Comparison of ENCODE assay signal across 18 cellular contexts in genomic region chr7:38757946-38758345, GRCh38.
A peak's percentile ranks its signal among the peaks of the same experiment; 100 is the strongest.
DNase-seq lines count a peak whose midpoint lies in the region; ATAC-seq, FAIRE-seq and TF ChIP-seq lines count a peak whose summit lies in the region.
"Had no signal": no experiment of that assay in that cellular context is flagged by ENCODE, and none has a peak within 500 bp of the region (broad histone marks: within the 10 kb centered on the region; RNA-seq: fewer than 3 reads in every experiment).

No MANE protein-coding gene starts in this region.

- no peak for ATAC-seq in HG03097 (IDR thresholded peaks at IDR 0.05; ENCODE audit: low FRiP score, unreplicated experiment)
- ATAC-seq: HepG2 had no signal

- no peaks in the 10 kb centered on the region for H4K20me1 ChIP-seq in endothelial cell of umbilical vein (replicated peaks; ENCODE audit: control insufficient read depth, extremely low read depth, insufficient read depth, low read length)

- no TSS peak for BruUV-seq in endothelial cell of umbilical vein (replicated peaks; lab: Mats Ljungman, UMichigan)

- no peak overlapping the region for H3K4me2 ChIP-seq in endothelial cell of umbilical vein (ENCODE audit: insufficient read depth, low read length)

- intact Hi-C loops in endothelial cell of umbilical vein (cut with micrococcal nuclease) = no loop called here

- FAIRE-seq in endothelial cell of umbilical vein (lab: Jason Lieb, UNC) = peak; percentile 31
- FAIRE-seq: A204.1, HepG2 had no signal

- dilution Hi-C loops in endothelial cell of umbilical vein (cut with MboI; ENCODE audit: extremely low pct_ligation_motif_present, low sequenced_read_pairs) = no loop called here

- no peaks in the 10 kb centered on the region for H3K9me3 ChIP-seq in endothelial cell of umbilical vein (replicated peaks; ENCODE audit: control insufficient read depth, insufficient read depth, low read length)
- H3K9me3 ChIP-seq: BE2C had no signal

- no peak overlapping the region for H3K9ac ChIP-seq in endothelial cell of umbilical vein (replicated peaks; ENCODE audit: extremely low read depth, insufficient read depth, low read length)

- TF ChIP-seq POLR2A in endothelial cell of umbilical vein (IDR thresholded peaks at IDR 0.05; ENCODE audit: low read depth, low read length) = no peak

- H3K27me3 ChIP-seq in endothelial cell of umbilical vein (ENCODE audit: control insufficient read depth in 2 of 2, insufficient read depth in 2 of 2, low read length in 2 of 2) = no peaks in the 10 kb centered on the region
- H3K27me3 ChIP-seq: BE2C had no signal

- no peaks in the 10 kb centered on the region for H3K79me2 ChIP-seq in endothelial cell of umbilical vein (ENCODE audit: control insufficient read depth, insufficient read depth, low read length)

- no peak overlapping the region for H3K27ac ChIP-seq in endothelial cell of umbilical vein (ENCODE audit: insufficient read depth, low read depth, low read length)

- H3K9me1 ChIP-seq in endothelial cell of umbilical vein (replicated peaks; ENCODE audit: control insufficient read depth, extremely low read depth, insufficient read depth, low read length) = no peaks in the 10 kb centered on the region

- no peak overlapping the region for H2AFZ ChIP-seq in endothelial cell of umbilical vein (ENCODE audit: low read depth, low read length)

- no peak overlapping the region for H3K4me3 ChIP-seq in endothelial cell of umbilical vein (replicated peaks in 1 of 3; ENCODE audit: insufficient read depth in 1 of 3, low read depth in 1 of 3, low read length in 3 of 3)

- H3K36me3 ChIP-seq in endothelial cell of umbilical vein (ENCODE audit: control insufficient read depth in 2 of 2, extremely low read depth in 1 of 2, insufficient read depth in 2 of 2, low read length in 2 of 2) = peaks cover 4% of the 10 kb centered on the region in 2 experiments
- H3K36me3 ChIP-seq: BE2C had no signal

- POLR2A ChIA-PET in endothelial cell of umbilical vein (lab: Charles Lee) = no interaction called here

- DNase-seq in NCI-H2171 treated with DMSO at 0.1 percent for 48 hours (lab: John Stamatoyannopoulos, UW) (peak; percentile 5), NCI-H2171 (lab: John Stamatoyannopoulos, UW) (no peak), endothelial cell of umbilical vein (ENCODE audit: low read depth, low spot score) (no peak), iris pigment epithelial cell (ENCODE audit: low read depth) (peak; percentile 28), GM19240 (ENCODE audit: insufficient read length, low spot score) (no peak), DMS153 (lab: John Stamatoyannopoulos, UW) (no peak)
- DNase-seq: ACHN; BE2C; C1 segment of cervical spinal cord; CD4-positive, CD25-positive, alpha-beta regulatory T cell; CD8-positive, alpha-beta memory T cell; COR-L47; DMS 273 treated with DMSO at 0.1 percent for 48 hours; GF-D8; H9 had no signal

- CTCF ChIA-PET in endothelial cell of umbilical vein (lab: Charles Lee) = no interaction called here

- H3K4me1 ChIP-seq in endothelial cell of umbilical vein (ENCODE audit: control insufficient read depth, extremely low read depth, insufficient read depth, low read length) = peaks cover 4% of the 10 kb centered on the region
- H3K4me1 ChIP-seq: BE2C had no signal

- TF ChIP-seq CTCF in endothelial cell of umbilical vein (IDR thresholded peaks at IDR 0.05; ENCODE audit: extremely low read depth in 1 of 2, insufficient read depth in 1 of 2, low read depth in 1 of 2, low read length in 2 of 2) = no peak

TF ChIP-seq in endothelial cell of umbilical vein, 7 proteins besides CTCF, POLR2A, EP300 and RAD21:
- TF ChIP-seq, protein P1, sequence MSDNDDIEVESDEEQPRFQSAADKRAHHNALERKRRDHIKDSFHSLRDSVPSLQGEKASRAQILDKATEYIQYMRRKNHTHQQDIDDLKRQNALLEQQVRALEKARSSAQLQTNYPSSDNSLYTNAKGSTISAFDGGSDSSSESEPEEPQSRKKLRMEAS (IDR thresholded peaks at IDR 0.05; ENCODE audit: insufficient read depth, insufficient read length) = no peak
- TF ChIP-seq JUN (IDR thresholded peaks at IDR 0.05; ENCODE audit: borderline replicate concordance, insufficient read depth, insufficient read length, low read depth) = no peak
- TF ChIP-seq POLR2AphosphoS5 (IDR thresholded peaks at IDR 0.05; ENCODE audit: insufficient read depth, low read depth, low read length) = no peak
- TF ChIP-seq FOS (IDR thresholded peaks at IDR 0.05; ENCODE audit: borderline replicate concordance, insufficient read depth, low read length) = no peak
- no peak for TF ChIP-seq GATA2 (IDR thresholded peaks at IDR 0.05; ENCODE audit: insufficient read depth, insufficient read length, low read depth, low read length)
TF ChIP-seq in endothelial cell of umbilical vein: peak in this region for 0.

Comparison
In these comparisons a context has a peak if more than half of its experiments do, and no peak if none do; other contexts are left out.
1. DNase-seq: peak in NCI-H2171 treated with DMSO at 0.1 percent for 48 hours (single experiment) and iris pigment epithelial cell (single experiment); none in NCI-H2171 (single experiment), endothelial cell of umbilical vein (single experiment), GM19240 (single experiment) and DMS153 (single experiment).